Comparison of ENCODE assay signal across 7 cellular contexts in genomic region chr4:123555500-123556273, GRCh38.
A peak's percentile ranks its signal among the peaks of the same experiment; 100 is the strongest.
DNase-seq lines count a peak whose midpoint lies in the region; ATAC-seq, FAIRE-seq and TF ChIP-seq lines count a peak whose summit lies in the region.

No MANE protein-coding gene starts in this region.

- 8% methylated on average over 10 of the region's 10 CpGs for WGBS in body of pancreas, 2 donors
- WGBS in spleen, 5 donors = 37 to 51% (median 46%) methylated on average over 10 of the region's 10 CpGs

- peaks cover 33% of the 10 kb centered on the region for H3K4me1 ChIP-seq in body of pancreas
- peaks cover 0 to 30% (median 13%) of the 10 kb centered on the region in 6 donors for H3K4me1 ChIP-seq in spleen

- no peaks in the 10 kb centered on the region for H3K36me3 Mint-ChIP-seq in activated CD4-positive, alpha-beta T cell treated with anti-CD3 and anti-CD28 coated beads, Interleukin-2, amount 10 ng/mL, durations not matched to agents 7 days and 5 days (ENCODE audit: low read depth)

- no peaks in the 10 kb centered on the region for H3K9me3 ChIP-seq in body of pancreas
- H3K9me3 ChIP-seq in spleen = no peaks in the 10 kb centered on the region

- H3K36me3 ChIP-seq in body of pancreas (replicated peaks in 1 of 2; ENCODE audit: insufficient read depth in 1 of 2, low read depth in 2 of 2) (no peaks in the 10 kb centered on the region), spleen (no peaks in the 10 kb centered on the region)

- no peaks in the 10 kb centered on the region for H3K9me3 Mint-ChIP-seq in activated CD4-positive, alpha-beta T cell treated with anti-CD3 and anti-CD28 coated beads, Interleukin-2, amount 10 ng/mL, durations not matched to agents 7 days and 5 days

- H3K27me3 ChIP-seq in body of pancreas (no peaks in the 10 kb centered on the region), spleen (replicated peaks in 1 of 7) (no peaks in the 10 kb centered on the region)

- FAIRE-seq in islet of Langerhans (lab: Jason Lieb, UNC) = peak; percentile 53

- intact Hi-C loops in body of pancreas (cut with DNase I) (no loop called here), spleen (cut with DNase I; ENCODE audit: low total_unique reads) (no loop called here)

- POLR2A ChIA-PET in activated CD4-positive, alpha-beta T cell treated with anti-CD3 and anti-CD28 coated beads, Interleukin-2, amount 10 ng/mL, durations not matched to agents 7 days and 5 days (lab: Charles Lee) = no interaction called here

- TF ChIP-seq POLR2A in body of pancreas (IDR thresholded peaks at IDR 0.05) (peak in 2 of 3 donors; percentile 21 to 39), spleen (IDR thresholded peaks at IDR 0.05) (no peak)

- H3K4me3 Mint-ChIP-seq in activated CD4-positive, alpha-beta T cell treated with anti-CD3 and anti-CD28 coated beads, Interleukin-2, amount 10 ng/mL, durations not matched to agents 7 days and 5 days = no peak overlapping the region

- peak overlapping the region; percentile 86 to 92 (median 89) for H3K27ac ChIP-seq in body of pancreas
- H3K27ac ChIP-seq in spleen = peak overlapping the region in 7 of 8 donors; percentile 27 to 63 (median 59)

- H3K27me3 Mint-ChIP-seq in activated CD4-positive, alpha-beta T cell treated with anti-CD3 and anti-CD28 coated beads, Interleukin-2, amount 10 ng/mL, durations not matched to agents 7 days and 5 days = peaks cover 8% of the 10 kb centered on the region

- TF ChIP-seq CTCF in LNCaP clone FGC (IDR thresholded peaks at IDR 0.05; ENCODE audit: control insufficient read depth, extremely low read depth, insufficient read depth) (no peak), body of pancreas (IDR thresholded peaks at IDR 0.05) (peak in 2 of 7 experiments; percentile 1 to 16), spleen (IDR thresholded peaks at IDR 0.05 in 8 of 11, conservative IDR thresholded peaks at IDR 0.05 in 3 of 11) (no peak)

- H3K4me3 ChIP-seq in LNCaP clone FGC (ENCODE audit: low read depth, low read length) (no peak overlapping the region), body of pancreas (no peak overlapping the region), spleen (no peak overlapping the region)

- no peak overlapping the region for H3K27ac Mint-ChIP-seq in activated CD4-positive, alpha-beta T cell treated with anti-CD3 and anti-CD28 coated beads, Interleukin-2, amount 10 ng/mL, durations not matched to agents 7 days and 5 days

- DNase-seq in LNCaP clone FGC (ENCODE audit: low read depth) (peak; percentile 61), body of pancreas (peak; percentile 94 to 97 (median 96)), spleen (no peak)
- no peak for DNase-seq in activated CD4-positive, alpha-beta T cell treated with anti-CD3 and anti-CD28 coated beads, Interleukin-2, amount 10 ng/mL, durations not matched to agents 7 days and 5 days

- peak; percentile 97 for ATAC-seq in body of pancreas
- ATAC-seq in GM18867 (IDR thresholded peaks at IDR 0.05; ENCODE audit: unreplicated experiment) = no peak
- ATAC-seq in HG03469 (IDR thresholded peaks at IDR 0.05; ENCODE audit: unreplicated experiment) = no peak

- CTCF ChIA-PET in activated CD4-positive, alpha-beta T cell treated with anti-CD3 and anti-CD28 coated beads, Interleukin-2, amount 10 ng/mL, durations not matched to agents 7 days and 5 days (lab: Charles Lee) = interaction anchor here (1.0 to 1.3 kb wide), 2 partner anchors 10 to 19 kb away, joined by 3 read pairs; no protein-coding TSS in a partner anchor

- H3K4me1 Mint-ChIP-seq in activated CD4-positive, alpha-beta T cell treated with anti-CD3 and anti-CD28 coated beads, Interleukin-2, amount 10 ng/mL, durations not matched to agents 7 days and 5 days = no peaks in the 10 kb centered on the region

Comparison
In these comparisons a context has a peak if more than half of its experiments do, and no peak if none do; other contexts are left out.
1. DNase-seq: peak in LNCaP clone FGC (single experiment) and body of pancreas (4 of 4); none in spleen (single experiment) and activated CD4-positive, alpha-beta T cell treated with anti-CD3 and anti-CD28 coated beads, Interleukin-2, amount 10 ng/mL, durations not matched to agents 7 days and 5 days (single experiment).
2. POLR2A ChIP-seq: peak in body of pancreas (2 of 3); none in spleen (0 of 3).